30 cellular contexts compared by ENCODE assay signal in the genomic region with DNA sequence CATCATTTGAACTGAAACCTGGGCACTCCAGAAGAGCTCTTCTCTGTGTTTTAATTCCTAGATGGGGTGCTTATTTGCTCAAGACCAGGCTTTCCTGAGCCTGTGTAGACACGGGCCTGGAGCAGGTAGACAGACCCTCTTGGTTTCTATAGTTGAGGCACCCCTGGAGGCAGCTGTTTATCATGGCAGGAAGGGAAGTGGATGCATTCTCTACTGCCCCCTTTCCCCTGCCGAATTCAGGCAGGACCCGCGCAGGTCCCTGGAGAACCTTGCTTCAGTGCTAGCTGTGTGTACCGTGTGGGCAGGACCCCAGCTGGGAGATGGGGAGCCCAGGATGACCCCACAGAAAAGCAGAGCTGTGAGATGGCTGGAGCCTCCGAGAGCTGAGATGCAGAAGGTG. TPM values are rescaled to one million over a fixed set of nuclear protein-coding genes. Genes with fewer than 3 reads are reported as not detected.
DNase-seq lines count a peak whose midpoint lies in the region; ATAC-seq, FAIRE-seq and TF ChIP-seq lines count a peak whose summit lies in the region.
"Had no signal": no experiment of that assay in that cellular context is flagged by ENCODE, and none has a peak within 500 bp of the region (broad histone marks: within the 10 kb centered on the region; RNA-seq: fewer than 3 reads in every experiment).

No MANE protein-coding gene starts in this region.

- POLR2A ChIA-PET in WTC11 (lab: Charles Lee), result no interaction called here
- POLR2A ChIA-PET in Caco-2 (lab: Charles Lee), result no interaction called here

- peak overlapping the region; percentile 29 to 88 for H3K9ac ChIP-seq in stomach smooth muscle (ENCODE audit: low read length in 2 of 2)
- H3K9ac ChIP-seq: BLaER1 treated with 17β-estradiol and CSF1 and Interleukin-3, amounts not matched to agents 10 nM and 100 nM had no signal

- peaks cover 33% of the 10 kb centered on the region for H3K27me3 Mint-ChIP-seq in WTC11 (ENCODE audit: low read depth)
- H3K27me3 Mint-ChIP-seq in Caco-2 (ENCODE audit: insufficient read depth, unreplicated experiment), result peaks cover 55% of the 10 kb centered on the region

- H3K4me1 ChIP-seq in stomach smooth muscle (ENCODE audit: control insufficient read depth, insufficient read depth, low read length) (peaks cover 77% of the 10 kb centered on the region), pancreas (no peaks in the 10 kb centered on the region), Caco-2 (no peaks in the 10 kb centered on the region)
- H3K4me1 ChIP-seq: testis had no signal

- DNase-seq in H7 (peak; percentile 68), WTC11 (ENCODE audit: low spot score) (no peak), iPS-NIHi11 (ENCODE audit: low spot score) (peak; percentile 34), pancreas (no peak), AG20443 (ENCODE audit: low spot score) (no peak), Caco-2 (no peak)
- DNase-seq in activated T-cell treated with anti-CD3 and anti-CD28 coated beads, Interleukin-2, amount 50 U/mL, for 48 hours, result no peak
- DNase-seq: activated CD4-positive, alpha-beta T cell treated with anti-CD3 and anti-CD28 coated beads for 48 hours; amniotic stem cell; glutamatergic neuron; midbrain; MV-4-11; naive thymus-derived CD8-positive, alpha-beta T cell; NCI-H1436 treated with DMSO at 0.1 percent for 48 hours; NCI-H2081 treated with DMSO at 0.1 percent for 48 hours; NCI-H446 treated with DMSO at 0.1 percent for 48 hours; stimulated activated naive CD8-positive, alpha-beta T cell treated with anti-CD3 and anti-CD28 coated beads, Interleukin-15, Interleukin-2, amounts not matched to agents 100 U/mL and 50 U/mL, for 24 hours; T1000; testis; WERI-Rb-1 had no signal

- H3K27ac Mint-ChIP-seq in WTC11 (no peak overlapping the region), Caco-2 (ENCODE audit: unreplicated experiment) (no peak overlapping the region)
- H3K27ac Mint-ChIP-seq: activated naive CD4-positive, alpha-beta T cell treated with anti-CD3 and anti-CD28 coated beads, Interleukin-2, amount 50 U/mL, for 24 hours; activated T-helper 2 cell treated with anti-CD3 and anti-CD28 coated beads, Interferon-gamma antibody, Interleukin-2, Interleukin-4, amounts not matched to agents 10 μg/mL and 5 μg/mL and 100 μg/mL, durations not matched to agents 14 hours and 24 hours and 36 hours; IgD-negative memory B cell had no signal

- no peaks in the 10 kb centered on the region for H3K36me3 Mint-ChIP-seq in WTC11
- H3K36me3 Mint-ChIP-seq in Caco-2 (ENCODE audit: insufficient read depth, unreplicated experiment), result no peaks in the 10 kb centered on the region
- H3K36me3 Mint-ChIP-seq: activated naive CD4-positive, alpha-beta T cell treated with anti-CD3 and anti-CD28 coated beads, Interleukin-2, amount 50 U/mL, for 24 hours had no signal

- ATAC-seq in WTC11, result peak; percentile 50
- ATAC-seq in pancreas, result no peak
- ATAC-seq: GM12878; naive thymus-derived CD8-positive, alpha-beta T cell; stimulated activated naive CD8-positive, alpha-beta T cell treated with anti-CD3 and anti-CD28 coated beads, Interleukin-15, Interleukin-2, amounts not matched to agents 100 U/mL and 50 U/mL, for 24 hours had no signal

- no peaks in the 10 kb centered on the region for H3K9me3 Mint-ChIP-seq in WTC11
- H3K9me3 Mint-ChIP-seq in Caco-2 (ENCODE audit: unreplicated experiment), result no peaks in the 10 kb centered on the region
- H3K9me3 Mint-ChIP-seq: activated naive CD4-positive, alpha-beta T cell treated with anti-CD3 and anti-CD28 coated beads, Interleukin-2, amount 50 U/mL, for 24 hours; activated T-helper 2 cell treated with anti-CD3 and anti-CD28 coated beads, Interferon-gamma antibody, Interleukin-2, Interleukin-4, amounts not matched to agents 10 μg/mL and 5 μg/mL and 100 μg/mL, durations not matched to agents 14 hours and 24 hours and 36 hours; IgD-negative memory B cell; naive thymus-derived CD8-positive, alpha-beta T cell had no signal

- H3K9me3 ChIP-seq in stomach smooth muscle (ENCODE audit: control insufficient read depth in 2 of 2, low read length in 2 of 2) (no peaks in the 10 kb centered on the region), pancreas (no peaks in the 10 kb centered on the region), Caco-2 (no peaks in the 10 kb centered on the region)
- H3K9me3 ChIP-seq: SJSA1, testis had no signal

- H3K4me3 ChIP-seq in H7 (ENCODE audit: insufficient read depth, low read depth, low read length) (no peak overlapping the region), stomach smooth muscle (ENCODE audit: low read length in 2 of 2) (peak overlapping the region in 1 of 2 donors; percentile 69), pancreas (no peak overlapping the region), Caco-2 (ENCODE audit: low read depth, low read length) (no peak overlapping the region)
- H3K4me3 ChIP-seq: BLaER1 treated with 17β-estradiol and CSF1 and Interleukin-3, amounts not matched to agents 10 nM and 100 nM; GM12878; SJSA1; skin epidermis; testis had no signal

- CTCF ChIA-PET in WTC11 (lab: Charles Lee), result interaction anchor here (0.5 to 3.6 kb wide), 19 partner anchors 9 to 524 kb away, joined by 3 to 169 read pairs (median 4); no protein-coding TSS in a partner anchor
- CTCF ChIA-PET in Caco-2 (lab: Charles Lee), result interaction anchor here (0.6 kb wide), 1 partner anchor 215 kb away, joined by 3 read pairs; no protein-coding TSS in a partner anchor

- H3K4me1 Mint-ChIP-seq in WTC11, result peaks cover 27% of the 10 kb centered on the region
- H3K4me1 Mint-ChIP-seq in Caco-2 (ENCODE audit: low read depth, unreplicated experiment), result no peaks in the 10 kb centered on the region

- H3K4me3 Mint-ChIP-seq in WTC11 (no peak overlapping the region), Caco-2 (ENCODE audit: unreplicated experiment) (no peak overlapping the region)
- H3K4me3 Mint-ChIP-seq: activated naive CD4-positive, alpha-beta T cell treated with anti-CD3 and anti-CD28 coated beads, Interleukin-2, amount 50 U/mL, for 24 hours; IgD-negative memory B cell had no signal

- no peak for FAIRE-seq in pancreas (lab: Jason Lieb, UNC)
- FAIRE-seq: GM12878, keratinocyte had no signal

- intact Hi-C loops in pancreas (cut with DNase I) (loop anchor here in 1 of 3 donors (5.0 to 10.0 kb wide), 2 partner anchors 228 to 526 kb away; no protein-coding TSS in a partner anchor), Caco-2 (cut with micrococcal nuclease; ENCODE audit: unreplicated experiment) (no loop called here)

- WGBS in pancreas, 2 donors, result 52 to 53% methylated on average over 6 of the region's 6 CpGs

- H3K27me3 ChIP-seq in H7 (ENCODE audit: control insufficient read depth, insufficient read depth, low read length), result peaks cover 28% of the 10 kb centered on the region
- H3K27me3 ChIP-seq in stomach smooth muscle (ENCODE audit: control insufficient read depth in 1 of 2, insufficient read depth in 2 of 2, low read length in 2 of 2), result no peaks in the 10 kb centered on the region
- peaks cover 0 to 5% (median 1%) of the 10 kb centered on the region in 4 donors for H3K27me3 ChIP-seq in pancreas
- peaks cover 17% of the 10 kb centered on the region for H3K27me3 ChIP-seq in Caco-2 (replicated peaks; ENCODE audit: control insufficient read depth, insufficient read depth, low read length)
- H3K27me3 ChIP-seq: SJSA1, testis had no signal

- H3K27ac ChIP-seq in stomach smooth muscle (ENCODE audit: low read length), result peak overlapping the region; percentile 92
- no peak overlapping the region for H3K27ac ChIP-seq in pancreas
- H3K27ac ChIP-seq: BLaER1 treated with 17β-estradiol and CSF1 and Interleukin-3, amounts not matched to agents 10 nM and 100 nM; epithelial cell of prostate; SJSA1; skin epidermis; testis; WERI-Rb-1 had no signal

- no peak for TF ChIP-seq CTCF in WTC11 (IDR thresholded peaks at IDR 0.05)
- no peak for TF ChIP-seq CTCF in pancreas (IDR thresholded peaks at IDR 0.05)
- peak in 1 of 2 experiments; percentile 17 for TF ChIP-seq CTCF in Caco-2 (IDR thresholded peaks at IDR 0.05; ENCODE audit: insufficient read depth in 1 of 2, low read depth in 1 of 2, low read length in 1 of 2, severe bottlenecking in 1 of 2, unreplicated experiment in 1 of 2)

- no TSS peak for BruUV-seq in Caco-2 (replicated peaks; lab: Mats Ljungman, UMichigan)

- H3K36me3 ChIP-seq in H7 (replicated peaks; ENCODE audit: control insufficient read depth, insufficient read depth, low read length) (no peaks in the 10 kb centered on the region), stomach smooth muscle (ENCODE audit: control insufficient read depth in 2 of 2, insufficient read depth in 2 of 2, low read length in 2 of 2) (peaks cover 0 to 2% of the 10 kb centered on the region in 2 donors), pancreas (no peaks in the 10 kb centered on the region), Caco-2 (ENCODE audit: control insufficient read depth, insufficient read depth, low read length) (no peaks in the 10 kb centered on the region)
- H3K36me3 ChIP-seq: BLaER1 treated with 17β-estradiol and CSF1 and Interleukin-3, amounts not matched to agents 10 nM and 100 nM; WERI-Rb-1 had no signal

TF ChIP-seq in WTC11, 78 proteins besides CTCF, POLR2A, EP300 and RAD21 (continues in another document):
- no peak for TF ChIP-seq OVOL2 (CRISPR knock-in tag; IDR thresholded peaks at IDR 0.05; ENCODE audit: borderline replicate concordance)
- TF ChIP-seq ZNF232 (CRISPR knock-in tag; IDR thresholded peaks at IDR 0.05), result no peak
- no peak for TF ChIP-seq SMAD3 (CRISPR knock-in tag; IDR thresholded peaks at IDR 0.05; ENCODE audit: borderline replicate concordance)
- no peak for TF ChIP-seq ESRRA (CRISPR knock-in tag; IDR thresholded peaks at IDR 0.05; ENCODE audit: borderline replicate concordance)

RNA-seq across cellular contexts. Expression of a gene that starts 6.0 kb away (rescaled TPM):
- 0.35 and 0.89 TPM in 2 replicates for total RNA-seq in H7 (2014; rRNA removed; shearing (Covaris generic))
- 1.7 to 2.2 TPM (median 2.1 TPM) in 3 replicates for total RNA-seq in WTC11 (2021)
- 1 to 10 TPM; 1.2 to 2.6 (median 1.7) TPM for total RNA-seq in pancreas
- 1 to 10 TPM; 3.3 to 3.8 TPM for polyA plus RNA-seq in pancreas
- total RNA-seq in Caco-2 (2022), result 0.05 TPM in 1 of 2 replicates, not detected in the other
- polyA plus RNA-seq: keratinocyte had no signal

RNA-seq across cellular contexts. Expression of a gene that starts 54.6 kb away (rescaled TPM):
- 18.5 and 19.8 TPM in 2 replicates for total RNA-seq in H7 (2014; rRNA removed; shearing (Covaris generic))
- total RNA-seq in WTC11 (2021) (19.4 to 25.1 TPM (median 23.3 TPM) in 3 replicates), pancreas (1 to 10 TPM; 5.3 to 7.1 (median 6.6) TPM), Caco-2 (2022) (8.2 and 8.9 TPM in 2 replicates)
- 1 to 10 TPM; 3.4 to 7.5 TPM for polyA plus RNA-seq in pancreas

Comparison
In these comparisons a context has a peak if more than half of its experiments do, and no peak if none do; other contexts are left out.
1. DNase-seq: peak in H7 (single experiment) and iPS-NIHi11 (single experiment); none in WTC11 (single experiment), pancreas (0 of 6), activated T-cell treated with anti-CD3 and anti-CD28 coated beads, Interleukin-2, amount 50 U/mL, for 48 hours (0 of 2), AG20443 (single experiment) and Caco-2 (0 of 2).